1 cellular context compared by ENCODE assay signal in the genomic region with DNA sequence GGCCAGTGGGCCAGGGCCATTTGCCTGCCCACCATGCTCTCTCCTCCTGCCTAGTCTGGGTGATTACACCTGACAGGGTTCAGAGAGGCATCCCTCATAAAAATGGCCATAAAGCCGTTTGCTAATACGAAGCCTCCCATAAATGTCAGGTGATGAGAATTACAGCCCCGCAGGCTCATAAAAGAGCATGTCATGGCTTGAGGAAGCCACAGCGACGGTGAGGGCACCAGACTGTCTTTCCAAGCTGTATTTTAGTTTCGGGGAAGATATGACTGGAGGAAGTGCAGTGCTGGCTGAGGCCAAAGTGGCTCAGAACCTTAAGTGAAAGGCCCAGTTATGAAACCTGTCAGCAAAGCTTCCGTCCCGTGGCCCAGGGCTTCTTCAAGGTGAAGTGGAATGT.
A peak's percentile ranks its signal among the peaks of the same experiment; 100 is the strongest.
TF ChIP-seq lines count a peak whose summit lies in the region.

No MANE protein-coding gene starts in this region.

TF ChIP-seq in HEK293, 187 proteins besides CTCF, POLR2A, EP300 and RAD21 (continued from another document):
- TF ChIP-seq, protein P1, sequence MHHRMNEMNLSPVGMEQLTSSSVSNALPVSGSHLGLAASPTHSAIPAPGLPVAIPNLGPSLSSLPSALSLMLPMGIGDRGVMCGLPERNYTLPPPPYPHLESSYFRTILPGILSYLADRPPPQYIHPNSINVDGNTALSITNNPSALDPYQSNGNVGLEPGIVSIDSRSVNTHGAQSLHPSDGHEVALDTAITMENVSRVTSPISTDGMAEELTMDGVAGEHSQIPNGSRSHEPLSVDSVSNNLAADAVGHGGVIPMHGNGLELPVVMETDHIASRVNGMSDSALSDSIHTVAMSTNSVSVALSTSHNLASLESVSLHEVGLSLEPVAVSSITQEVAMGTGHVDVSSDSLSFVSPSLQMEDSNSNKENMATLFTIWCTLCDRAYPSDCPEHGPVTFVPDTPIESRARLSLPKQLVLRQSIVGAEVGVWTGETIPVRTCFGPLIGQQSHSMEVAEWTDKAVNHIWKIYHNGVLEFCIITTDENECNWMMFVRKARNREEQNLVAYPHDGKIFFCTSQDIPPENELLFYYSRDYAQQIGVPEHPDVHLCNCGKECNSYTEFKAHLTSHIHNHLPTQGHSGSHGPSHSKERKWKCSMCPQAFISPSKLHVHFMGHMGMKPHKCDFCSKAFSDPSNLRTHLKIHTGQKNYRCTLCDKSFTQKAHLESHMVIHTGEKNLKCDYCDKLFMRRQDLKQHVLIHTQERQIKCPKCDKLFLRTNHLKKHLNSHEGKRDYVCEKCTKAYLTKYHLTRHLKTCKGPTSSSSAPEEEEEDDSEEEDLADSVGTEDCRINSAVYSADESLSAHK (tag by site-specific recombination; IDR thresholded peaks at IDR 0.05) = peak; percentile 57; the same call in 1 of the 2 replicates
- TF ChIP-seq ZNF843 (tag by site-specific recombination; IDR thresholded peaks at IDR 0.05) = peak; percentile 86
